13 cellular contexts compared by ENCODE assay signal in the genomic region with DNA sequence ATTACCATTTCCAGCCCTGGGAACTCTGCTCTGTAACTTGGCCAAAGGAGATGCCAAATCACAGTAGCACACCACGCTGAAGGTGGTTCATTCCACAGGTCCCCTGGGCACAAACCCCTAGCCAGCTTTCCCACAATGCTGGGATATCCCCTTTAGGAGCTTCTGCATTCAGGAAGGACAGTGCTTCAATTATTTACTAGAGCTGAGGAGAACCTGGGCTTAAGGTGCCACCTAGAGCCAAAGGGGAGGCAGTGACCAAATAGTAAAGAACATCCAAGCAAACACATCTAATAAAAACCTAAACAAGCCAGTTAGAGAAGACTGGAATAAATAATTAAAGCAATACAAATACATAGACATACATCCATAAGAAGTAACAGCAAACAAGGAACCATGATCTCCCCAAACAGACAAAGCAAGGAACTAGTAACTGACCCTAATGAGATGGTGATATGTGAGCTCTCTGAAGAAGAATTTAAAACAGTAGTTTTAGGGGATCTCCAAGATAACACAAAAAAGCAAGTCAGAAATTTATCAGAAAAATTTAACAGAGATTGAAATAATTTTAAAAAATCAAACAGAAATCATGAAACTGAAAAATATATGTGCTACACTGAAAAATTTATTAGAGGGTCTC. TPM values are rescaled to one million over a fixed set of nuclear protein-coding genes. Genes with fewer than 3 reads are reported as not detected.
DNase-seq lines count a peak whose midpoint lies in the region; ATAC-seq, FAIRE-seq and TF ChIP-seq lines count a peak whose summit lies in the region.
"Had no signal": no experiment of that assay in that cellular context is flagged by ENCODE, and none has a peak within 500 bp of the region (broad histone marks: within the 10 kb centered on the region; RNA-seq: fewer than 3 reads in every experiment).

No MANE protein-coding gene starts in this region.

- no peaks in the 10 kb centered on the region for H3K4me1 Mint-ChIP-seq in progenitor cell of endocrine pancreas (ENCODE audit: low read depth)
- no peaks in the 10 kb centered on the region for H3K4me1 Mint-ChIP-seq in activated CD8-positive, alpha-beta memory T cell treated with anti-CD3 and anti-CD28 coated beads, Interleukin-2, amount 10 ng/mL, durations not matched to agents 7 days and 5 days

- H3K9me3 ChIP-seq in SK-N-SH (no peaks in the 10 kb centered on the region), K562 (replicated peaks; ENCODE audit: control insufficient read depth, insufficient read depth, low read depth, low read length) (no peaks in the 10 kb centered on the region)

- no peaks in the 10 kb centered on the region for H3K9me1 ChIP-seq in K562 (ENCODE audit: control insufficient read depth, insufficient read depth, low read length)

- TF ChIP-seq POLR2A in K562 (conservative IDR thresholded peaks at IDR 0.05): no peak

- no peak for TF ChIP-seq EP300 in SK-N-SH (IDR thresholded peaks at IDR 0.05; ENCODE audit: borderline replicate concordance in 1 of 2, low read depth in 1 of 2, low read length in 1 of 2)
- no peak for TF ChIP-seq EP300 in K562 (IDR thresholded peaks at IDR 0.05; ENCODE audit: low read length)

- in situ Hi-C loops in K562 (cut with MboI): no loop called here
- in situ Hi-C loops in G401 (cut with HindIII; ENCODE audit: low sequenced_read_pairs): no loop called here

- H3K36me3 ChIP-seq in SK-N-SH (replicated peaks in 1 of 2; ENCODE audit: control insufficient read depth in 1 of 2, insufficient read depth in 2 of 2, low read length in 1 of 2) (no peaks in the 10 kb centered on the region), K562 (ENCODE audit: control insufficient read depth, insufficient read depth, low read length) (no peaks in the 10 kb centered on the region)
- H3K36me3 ChIP-seq: BLaER1 had no signal

- no peaks in the 10 kb centered on the region for H3K27me3 Mint-ChIP-seq in progenitor cell of endocrine pancreas
- H3K27me3 Mint-ChIP-seq in activated CD8-positive, alpha-beta memory T cell treated with anti-CD3 and anti-CD28 coated beads, Interleukin-2, amount 10 ng/mL, durations not matched to agents 7 days and 5 days: peaks cover 14% of the 10 kb centered on the region

- DNase-seq in SK-N-SH (no peak), HuH-7 (ENCODE audit: low spot score) (peak; percentile 43), K562 (ENCODE audit: extremely low read depth in 1 of 4, low spot score in 3 of 4) (peak in 1 of 4 experiments; percentile 14), progenitor cell of endocrine pancreas (ENCODE audit: low spot score, unreplicated experiment) (no peak), G401 (ENCODE audit: low spot score) (no peak)
- no peak for DNase-seq in activated CD4-positive, alpha-beta T cell treated with anti-CD3 and anti-CD28 coated beads, Interleukin-2, amount 50 U/mL, for 1 hour
- DNase-seq in activated CD8-positive, alpha-beta memory T cell treated with anti-CD3 and anti-CD28 coated beads, Interleukin-2, amount 10 ng/mL, durations not matched to agents 7 days and 5 days: no peak
- DNase-seq: RPMI8226; small intestine; stimulated activated naive CD4-positive, alpha-beta T cell had no signal

- POLR2A ChIA-PET in SK-N-SH (lab: Yijun Ruan, JAX): no interaction called here
- POLR2A ChIA-PET in K562 (lab: Yijun Ruan, JAX): interaction anchor here (0.6 to 0.9 kb wide), 3 partner anchors 37 to 205 kb away, joined by 3 read pairs; no protein-coding TSS in a partner anchor

- no peaks in the 10 kb centered on the region for H3K36me3 Mint-ChIP-seq in progenitor cell of endocrine pancreas (ENCODE audit: insufficient read depth)
- no peaks in the 10 kb centered on the region for H3K36me3 Mint-ChIP-seq in activated CD8-positive, alpha-beta memory T cell treated with anti-CD3 and anti-CD28 coated beads, Interleukin-2, amount 10 ng/mL, durations not matched to agents 7 days and 5 days

- H3K27ac ChIP-seq in SK-N-SH (ENCODE audit: low read depth in 2 of 2, low read length in 1 of 2) (no peak overlapping the region), K562 (ENCODE audit: extremely low read depth, low read depth, low read length) (no peak overlapping the region)
- H3K27ac ChIP-seq: BLaER1 had no signal

- peak; percentile 22; the same call in 1 of the 2 replicates for TF ChIP-seq RAD21 in SK-N-SH (IDR thresholded peaks at IDR 0.05; ENCODE audit: low read length)
- peak in 1 of 2 experiments; percentile 54; a peak in 2 of 4 replicates for TF ChIP-seq RAD21 in K562 (CRISPR knock-in tag; conservative IDR thresholded peaks at IDR 0.05 in 1 of 2, IDR thresholded peaks at IDR 0.05 in 1 of 2)

- no peak overlapping the region for H3K9ac ChIP-seq in SK-N-SH
- H3K9ac ChIP-seq in K562 (ENCODE audit: insufficient read depth in 1 of 2, low read depth in 2 of 2, low read length in 2 of 2): no peak overlapping the region
- H3K9ac ChIP-seq: BLaER1 had no signal

- H3K9me3 Mint-ChIP-seq in progenitor cell of endocrine pancreas (ENCODE audit: low read depth): no peaks in the 10 kb centered on the region
- no peaks in the 10 kb centered on the region for H3K9me3 Mint-ChIP-seq in activated CD8-positive, alpha-beta memory T cell treated with anti-CD3 and anti-CD28 coated beads, Interleukin-2, amount 10 ng/mL, durations not matched to agents 7 days and 5 days (ENCODE audit: low read depth)

- FAIRE-seq in K562 (lab: Jason Lieb, UNC): no peak
- FAIRE-seq: small intestine had no signal

- H3K27ac Mint-ChIP-seq in progenitor cell of endocrine pancreas: no peak overlapping the region
- no peak overlapping the region for H3K27ac Mint-ChIP-seq in activated CD8-positive, alpha-beta memory T cell treated with anti-CD3 and anti-CD28 coated beads, Interleukin-2, amount 10 ng/mL, durations not matched to agents 7 days and 5 days

- H3K4me3 Mint-ChIP-seq in progenitor cell of endocrine pancreas (ENCODE audit: low read depth): no peak overlapping the region
- H3K4me3 Mint-ChIP-seq in activated CD8-positive, alpha-beta memory T cell treated with anti-CD3 and anti-CD28 coated beads, Interleukin-2, amount 10 ng/mL, durations not matched to agents 7 days and 5 days: no peak overlapping the region

- CTCF ChIA-PET in SK-N-SH (lab: Yijun Ruan, JAX) (interaction anchor here (1.3 to 2.3 kb wide), 2 partner anchors 55 to 378 kb away, joined by 3 to 7 read pairs; no protein-coding TSS in a partner anchor), K562 (lab: Yijun Ruan, JAX; ENCODE audit: low intra/inter-chr PET ratio) (no interaction called here)
- CTCF ChIA-PET in activated CD8-positive, alpha-beta memory T cell treated with anti-CD3 and anti-CD28 coated beads, Interleukin-2, amount 10 ng/mL, durations not matched to agents 7 days and 5 days (lab: Charles Lee): interaction anchor here (1.3 kb wide), 1 partner anchor 56 kb away, joined by 4 read pairs; no protein-coding TSS in a partner anchor

- ATAC-seq in SK-N-SH treated with all-trans-retinoic acid at 6 μM for 48 hours (no peak), K562 (peak; percentile 78)
- ATAC-seq in activated CD8-positive, alpha-beta memory T cell treated with anti-CD3 and anti-CD28 coated beads, Interleukin-2, amount 10 ng/mL, durations not matched to agents 7 days and 5 days: no peak

- no peak overlapping the region for H2AFZ ChIP-seq in SK-N-SH (ENCODE audit: low read depth)
- H2AFZ ChIP-seq in K562 (ENCODE audit: low read depth, low read length): no peak overlapping the region

- intact Hi-C loops in K562 (cut with micrococcal nuclease): loop anchor here (2.0 kb wide), 1 partner anchor 55 kb away; no protein-coding TSS in a partner anchor

- H3F3A ChIP-seq in SK-N-SH (replicated peaks; ENCODE audit: insufficient read depth): no peaks in the 10 kb centered on the region

- no peaks in the 10 kb centered on the region for H3K79me2 ChIP-seq in SK-N-SH (ENCODE audit: insufficient read depth)
- no peaks in the 10 kb centered on the region for H3K79me2 ChIP-seq in K562 (ENCODE audit: control insufficient read depth, insufficient read depth, low read length)

- 0% methylated on average over 1 of the region's 1 CpG for WGBS in SK-N-SH (ENCODE audit: low lambda C conversion rate)
- WGBS in K562 (ENCODE audit: insufficient coverage, low coverage, missing lambda C conversion rate): 0% methylated on average over 1 of the region's 1 CpG

- no TSS peak for BruUV-seq in K562 (replicated peaks; lab: Mats Ljungman, UMichigan)

- H4K20me1 ChIP-seq in SK-N-SH (ENCODE audit: insufficient read depth) (no peaks in the 10 kb centered on the region), K562 (replicated peaks; ENCODE audit: control insufficient read depth, insufficient read depth, low read length) (no peaks in the 10 kb centered on the region)
- H4K20me1 ChIP-seq: BLaER1 had no signal

- H3K4me1 ChIP-seq in SK-N-SH (ENCODE audit: control insufficient read depth in 1 of 2, insufficient read depth in 2 of 2, low read depth in 1 of 2, low read length in 1 of 2) (no peaks in the 10 kb centered on the region), K562 (replicated peaks in 1 of 2; ENCODE audit: control insufficient read depth in 2 of 2, insufficient read depth in 2 of 2, low read length in 2 of 2) (no peaks in the 10 kb centered on the region)
- H3K4me1 ChIP-seq: BLaER1 had no signal

- no peaks in the 10 kb centered on the region for H3K27me3 ChIP-seq in SK-N-SH (ENCODE audit: insufficient read depth)
- no peaks in the 10 kb centered on the region for H3K27me3 ChIP-seq in K562 (ENCODE audit: control insufficient read depth in 2 of 2, insufficient read depth in 2 of 2, low read length in 2 of 2)
- H3K27me3 ChIP-seq: BLaER1 had no signal

- H3K4me2 ChIP-seq in SK-N-SH (no peak overlapping the region), K562 (ENCODE audit: insufficient read depth, low read length) (no peak overlapping the region)
- H3K4me2 ChIP-seq: BLaER1 had no signal

- no peaks in the 10 kb centered on the region for H3K9me2 ChIP-seq in SK-N-SH

- TF ChIP-seq CTCF in SK-N-SH (IDR thresholded peaks at IDR 0.05): peak; percentile 18; the same call in 1 of the 2 replicates
- peak; percentile 38 to 42 (median 40); a peak in 4 of 6 replicates for TF ChIP-seq CTCF in K562 (IDR thresholded peaks at IDR 0.05 in 2 of 3, conservative IDR thresholded peaks at IDR 0.05 in 1 of 3; ENCODE audit: insufficient read depth in 2 of 3, low read depth in 1 of 3, low read length in 3 of 3)
- TF ChIP-seq CTCF in progenitor cell of endocrine pancreas (IDR thresholded peaks at IDR 0.05; ENCODE audit: unreplicated experiment): peak; percentile 31

- H3K4me3 ChIP-seq in SK-N-SH (ENCODE audit: low read depth in 2 of 2, low read length in 1 of 2) (no peak overlapping the region), K562 (no peak overlapping the region)
- H3K4me3 ChIP-seq: BLaER1 had no signal

RNA-seq across cellular contexts. Expression of a gene that starts 14.6 kb away (rescaled TPM):
- polyA plus RNA-seq in SK-N-SH (2012; rRNA removed): 0.02 and 0.03 TPM in 2 replicates
- polyA plus RNA-seq in SK-N-SH (2012; cell fraction: cytosol; rRNA removed): 0.01 and 0.03 TPM in 2 replicates
- polyA plus RNA-seq in SK-N-SH (2012; cell fraction: nucleus; rRNA removed): 0.02 TPM in 1 of 2 replicates, not detected in the other
- 0.09 and 0.46 TPM in 2 replicates for total RNA-seq in K562 (2011; cell fraction: chromatin; rRNA removed; ENCODE audit: low replicate concordance)
- 0.13 TPM in 1 of 2 replicates, not detected in the other for total RNA-seq in K562 (2011; cell fraction: nucleolus; rRNA removed)
- total RNA-seq in K562 (2011; cell fraction: nucleoplasm; rRNA removed): 0.07 TPM in 1 of 2 replicates, not detected in the other
- 0.04 and 0.05 TPM in 2 replicates for total RNA-seq in K562 (2014; rRNA removed)
- 0.06 and 0.07 TPM in 2 replicates for total RNA-seq in K562 (2014; rRNA removed; fragmentation: Illumina TruSeq; extraction: Trizol)
- total RNA-seq in K562 (2015; rRNA removed; fragmentation: Illumina TruSeq; extraction: Trizol): 0.07 and 0.08 TPM in 2 replicates
- 0.07 TPM in 1 of 2 replicates, not detected in the other for total RNA-seq in K562 (2021)
- polyA plus RNA-seq in K562 (2011; rRNA removed): 0.06 and 0.07 TPM in 2 replicates
- polyA plus RNA-seq in K562 (2011; cell fraction: cytosol; rRNA removed): not detected in 2 replicates
- polyA plus RNA-seq in K562 (2011; cell fraction: nucleus; rRNA removed): 0.04 TPM in 1 of 2 replicates, not detected in the other
- 0.04 and 0.05 TPM in 2 replicates for polyA plus RNA-seq in K562 (2012)
- 0.03 and 0.09 TPM in 2 replicates for polyA plus RNA-seq in K562 (2014; fragmentation: Illumina TruSeq; extraction: Trizol)
- under 1 TPM in 1 of 2 experiments, not detected in 1; 0.01 TPM for polyA plus RNA-seq in K562 (2014; fragmentation: Nextera tagmentation; extraction: Ambion mirVana)
- polyA plus RNA-seq in K562 (2014; rRNA removed): not detected in 2 replicates
- polyA minus RNA-seq in K562 (2011; rRNA and poly(A)+ RNA removed): 0.11 and 0.15 TPM in 2 replicates
- polyA minus RNA-seq in K562 (2011; cell fraction: cytosol; rRNA and poly(A)+ RNA removed): not detected in 2 replicates
- 0.13 TPM in 1 of 2 replicates, not detected in the other for polyA minus RNA-seq in K562 (2011; cell fraction: nucleus; rRNA and poly(A)+ RNA removed)
- not detected in 2 replicates for total RNA-seq in progenitor cell of endocrine pancreas
- 0.06 and 0.07 TPM in 2 replicates for total RNA-seq in G401 (2014; rRNA removed; shearing (Covaris generic))
- total RNA-seq in activated CD8-positive, alpha-beta memory T cell treated with anti-CD3 and anti-CD28 coated beads, Interleukin-2, amount 10 ng/mL, durations not matched to agents 7 days and 5 days: under 1 TPM in 1 of 2 experiments, not detected in 1; 0.09 TPM
- total RNA-seq: mucosa of gallbladder had no signal
- polyA plus RNA-seq: small intestine had no signal
